Comparison of ENCODE assay signal across 8 cellular contexts in the genomic region with DNA sequence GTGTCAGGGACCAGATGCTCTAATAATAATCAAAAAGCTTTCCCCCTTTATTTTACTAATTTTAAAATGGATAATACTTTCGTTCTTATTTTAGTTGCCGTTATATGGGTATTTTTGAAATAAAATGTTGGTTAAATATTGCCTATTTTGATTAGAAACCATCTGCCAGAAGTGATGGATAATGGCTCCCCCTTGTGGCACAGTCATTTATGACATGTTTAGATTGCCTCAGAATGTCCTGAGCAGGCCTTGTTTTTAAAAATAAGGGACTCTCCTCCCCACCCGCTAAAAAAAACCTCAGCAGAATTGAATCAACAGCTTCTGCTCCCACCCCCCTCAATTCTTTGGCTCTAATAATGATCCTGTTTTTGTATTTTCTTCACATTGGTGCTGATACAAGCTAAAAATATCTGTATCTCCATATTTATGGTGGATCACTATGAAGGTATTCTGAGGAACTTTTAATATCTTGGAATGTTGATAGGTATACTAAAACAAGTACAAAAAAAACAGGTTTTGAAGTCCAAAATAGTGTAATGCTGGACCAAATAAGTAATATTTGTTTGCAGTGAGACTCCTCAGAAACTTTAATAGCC. TPM values are rescaled to one million over a fixed set of nuclear protein-coding genes. Genes with fewer than 3 reads are reported as not detected.
A peak's percentile ranks its signal among the peaks of the same experiment; 100 is the strongest.
DNase-seq lines count a peak whose midpoint lies in the region; ATAC-seq, FAIRE-seq and TF ChIP-seq lines count a peak whose summit lies in the region.

No MANE protein-coding gene starts in this region.

- ATAC-seq in GM21390 (IDR thresholded peaks at IDR 0.05; ENCODE audit: unreplicated experiment), result peak; percentile 36
- ATAC-seq in HG02885 (IDR thresholded peaks at IDR 0.05; ENCODE audit: poor library complexity, unreplicated experiment), result no peak

- no peak overlapping the region for H3K27ac ChIP-seq in keratinocyte (ENCODE audit: control insufficient read depth, insufficient read depth, low read length)

- peaks cover 6% of the 10 kb centered on the region for H3K79me2 ChIP-seq in keratinocyte (ENCODE audit: control insufficient read depth, insufficient read depth, low read length)

- peak overlapping the region; percentile 32 for H3K4me2 ChIP-seq in keratinocyte (ENCODE audit: control insufficient read depth, extremely low read depth, insufficient read depth, low read depth, low read length)

- H2AFZ ChIP-seq in keratinocyte (ENCODE audit: control insufficient read depth, low read length), result no peak overlapping the region

- peak; percentile 47 to 49 for DNase-seq in AML-193 (lab: John Stamatoyannopoulos, UW)
- DNase-seq in NCI-H2107 (lab: John Stamatoyannopoulos, UW), result peak; percentile 21
- DNase-seq in cardiac fibroblast (ENCODE audit: low read depth in 2 of 2), result peak; percentile 82 to 87
- DNase-seq in keratinocyte (ENCODE audit: low read depth, low spot score), result peak; percentile 19
- peak; percentile 56 to 75 for DNase-seq in stimulated activated CD4-positive, alpha-beta T cell treated with anti-CD3 and anti-CD28 coated beads, Interleukin-2, amount 100 ng/mL, for 24 hours

- H4K20me1 ChIP-seq in keratinocyte (ENCODE audit: control insufficient read depth, extremely low read depth, insufficient read depth, low read length), result no peaks in the 10 kb centered on the region

- peak; percentile 79 for FAIRE-seq in keratinocyte (lab: Jason Lieb, UNC)

- no peak overlapping the region for H3K9ac ChIP-seq in keratinocyte (ENCODE audit: control insufficient read depth, extremely low read depth, insufficient read depth, low read length)

- no peaks in the 10 kb centered on the region for H3K4me1 ChIP-seq in keratinocyte (ENCODE audit: control insufficient read depth, extremely low read depth, insufficient read depth, low read length)

- H3K4me3 ChIP-seq in WI38 (ENCODE audit: low read depth, low read length) (no peak overlapping the region), cardiac fibroblast (replicated peaks in 1 of 2; ENCODE audit: low read depth in 2 of 2, low read length in 2 of 2) (no peak overlapping the region), keratinocyte (ENCODE audit: control insufficient read depth in 2 of 3, extremely low read depth in 1 of 3, insufficient read depth in 2 of 3, low read depth in 1 of 3, low read length in 3 of 3) (no peak overlapping the region)

- H3K9me3 ChIP-seq in keratinocyte (ENCODE audit: control insufficient read depth, low read depth, low read length), result no peaks in the 10 kb centered on the region

- H3K9me1 ChIP-seq in keratinocyte (ENCODE audit: control insufficient read depth, extremely low read depth, insufficient read depth, low read length), result no peaks in the 10 kb centered on the region

- TF ChIP-seq CTCF in WI38 (IDR thresholded peaks at IDR 0.05; ENCODE audit: low read depth, low read length) (peak; percentile 56; the same call in 1 of the 2 replicates), cardiac fibroblast (IDR thresholded peaks at IDR 0.05; ENCODE audit: low read depth, low read length) (peak; percentile 67), keratinocyte (optimal IDR thresholded peaks at IDR 0.05 in 1 of 3, IDR thresholded peaks at IDR 0.05 in 1 of 3, conservative IDR thresholded peaks at IDR 0.05 in 1 of 3; ENCODE audit: extremely low read depth in 1 of 3, insufficient read depth in 2 of 3, low read length in 3 of 3) (peak; percentile 65 to 67 (median 65))

- no peaks in the 10 kb centered on the region for H3K27me3 ChIP-seq in keratinocyte (ENCODE audit: control insufficient read depth, extremely low read depth, insufficient read depth, low read length)

- H3K36me3 ChIP-seq in keratinocyte (ENCODE audit: control insufficient read depth in 2 of 2, extremely low read depth in 1 of 2, insufficient read depth in 2 of 2, low read length in 2 of 2), result no peaks in the 10 kb centered on the region

- dilution Hi-C loops in keratinocyte (cut with MboI; ENCODE audit: extremely low pct_ligation_motif_present, low sequenced_read_pairs), result no loop called here

RNA-seq across cellular contexts. Expression of a gene that starts 38.8 kb away (rescaled TPM):
- polyA plus RNA-seq in keratinocyte, result 18.6 to 27.5 TPM (median 21.3 TPM) in 3 replicates
- polyA plus RNA-seq in keratinocyte (2011; ENCODE audit: low read depth), result 2.3 TPM
- polyA plus RNA-seq in keratinocyte (2011; cell fraction: cytosol; rRNA removed), result 17.2 and 26.9 TPM in 2 replicates
- polyA plus RNA-seq in keratinocyte (2011; cell fraction: nucleus; rRNA removed), result 16.2 and 20.6 TPM in 2 replicates
- 15.8 and 16.0 TPM in 2 replicates for polyA plus RNA-seq in keratinocyte (2012; ENCODE audit: low replicate concordance)
- 1.5 to 9.4 TPM (median 7.6 TPM) in 3 replicates for polyA minus RNA-seq in keratinocyte
- 5.4 TPM for polyA minus RNA-seq in keratinocyte (2011; cell fraction: cytosol; rRNA and poly(A)+ RNA removed)
- 3.7 and 6.0 TPM in 2 replicates for polyA minus RNA-seq in keratinocyte (2011; cell fraction: nucleus; rRNA and poly(A)+ RNA removed)

RNA-seq across cellular contexts. Expression of a gene that starts 39.2 kb away (rescaled TPM):
- 13.6 to 24.1 TPM (median 16.4 TPM) in 3 replicates for polyA plus RNA-seq in keratinocyte
- polyA plus RNA-seq in keratinocyte (2011; ENCODE audit: low read depth), result 25.6 TPM
- polyA plus RNA-seq in keratinocyte (2011; cell fraction: cytosol; rRNA removed), result 7.8 and 16.6 TPM in 2 replicates
- polyA plus RNA-seq in keratinocyte (2011; cell fraction: nucleus; rRNA removed), result 15.9 and 21.8 TPM in 2 replicates
- polyA plus RNA-seq in keratinocyte (2012; ENCODE audit: low replicate concordance), result 11.4 and 13.6 TPM in 2 replicates
- 5.1 to 26.1 TPM (median 8.6 TPM) in 3 replicates for polyA minus RNA-seq in keratinocyte
- polyA minus RNA-seq in keratinocyte (2011; cell fraction: cytosol; rRNA and poly(A)+ RNA removed), result 11.1 TPM
- polyA minus RNA-seq in keratinocyte (2011; cell fraction: nucleus; rRNA and poly(A)+ RNA removed), result 15.3 and 32.1 TPM in 2 replicates

Comparison
In these comparisons a context has a peak if more than half of its experiments do, and no peak if none do; other contexts are left out.
1. DNase-seq: peak in every context shown above with its lines; median percentile 84 in cardiac fibroblast; 66 in stimulated activated CD4-positive, alpha-beta T cell treated with anti-CD3 and anti-CD28 coated beads, Interleukin-2, amount 100 ng/mL, for 24 hours; 48 in AML-193; 21 in NCI-H2107; 19 in keratinocyte.